ENCODE assay signal across 8 cellular contexts in the genomic region with DNA sequence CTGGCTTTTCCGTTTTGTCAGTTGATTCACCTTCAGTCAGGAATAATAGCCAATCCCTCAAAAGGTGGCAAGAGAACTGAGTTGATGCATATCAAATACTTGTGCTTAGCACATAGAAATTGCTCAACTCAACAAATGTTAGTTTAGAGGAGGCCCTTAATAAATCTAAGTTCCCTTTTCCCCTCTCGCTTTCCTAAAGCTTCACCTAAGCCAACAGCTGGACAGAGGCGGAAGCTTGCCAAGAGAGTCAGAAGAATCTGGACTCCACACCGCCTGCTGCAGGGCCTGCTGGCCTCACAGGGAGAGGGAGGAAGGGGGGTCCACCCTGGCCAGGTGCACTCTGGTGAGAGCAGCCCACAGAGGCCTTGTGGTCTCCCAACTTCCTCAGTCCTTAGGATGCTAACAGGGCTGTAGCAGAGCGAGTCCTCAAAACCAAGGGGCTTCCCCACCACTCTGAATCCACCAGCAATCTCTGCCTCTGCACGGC.
DNase-seq lines count a peak whose midpoint lies in the region; ATAC-seq and TF ChIP-seq lines count a peak whose summit lies in the region.

No MANE protein-coding gene starts in this region.

- no peaks in the 10 kb centered on the region for H3K9me3 ChIP-seq in thoracic aorta
- H3K9me3 ChIP-seq in gastrocnemius medialis: no peaks in the 10 kb centered on the region

- in situ Hi-C loops in gastrocnemius medialis (cut with MboI; ENCODE audit: low sequenced_read_pairs in 4 of 4): no loop called here

- DNase-seq in SKM-1 treated with dmso at 0.1 percent for 144 hours (lab: John Stamatoyannopoulos, UW; ENCODE audit: unreplicated experiment) (peak; percentile 67), fibroblast of villous mesenchyme (ENCODE audit: low read depth) (peak; percentile 86), thoracic aorta (ENCODE audit: low spot score) (no peak), AG08395 (ENCODE audit: low spot score) (no peak), gastrocnemius medialis (no peak)

- peaks cover 46 to 84% of the 10 kb centered on the region in 2 donors for H3K4me1 ChIP-seq in thoracic aorta (ENCODE audit: control insufficient read depth in 1 of 2, low read depth in 2 of 2)
- H3K4me1 ChIP-seq in gastrocnemius medialis: peaks cover 14 to 23% of the 10 kb centered on the region in 2 donors

- ATAC-seq in GM18870 (IDR thresholded peaks at IDR 0.05; ENCODE audit: unreplicated experiment) (peak; percentile 48), HG02973 (IDR thresholded peaks at IDR 0.05; ENCODE audit: unreplicated experiment) (peak; percentile 58), thoracic aorta (ENCODE audit: insufficient number of reproducible peaks, low FRiP score, low read depth) (no peak), GM19351 (IDR thresholded peaks at IDR 0.05; ENCODE audit: unreplicated experiment) (no peak), gastrocnemius medialis (no peak)

- no peak for TF ChIP-seq CTCF in fibroblast of villous mesenchyme (IDR thresholded peaks at IDR 0.05; ENCODE audit: insufficient read depth, low read depth, low read length)
- TF ChIP-seq CTCF in thoracic aorta (IDR thresholded peaks at IDR 0.05): no peak
- TF ChIP-seq CTCF in gastrocnemius medialis (IDR thresholded peaks at IDR 0.05 in 4 of 5, conservative IDR thresholded peaks at IDR 0.05 in 1 of 5): no peak

- no peaks in the 10 kb centered on the region for H3K36me3 ChIP-seq in thoracic aorta
- H3K36me3 ChIP-seq in gastrocnemius medialis: no peaks in the 10 kb centered on the region

- TF ChIP-seq POLR2A in gastrocnemius medialis (IDR thresholded peaks at IDR 0.05): no peak

- H3K27me3 ChIP-seq in thoracic aorta (replicated peaks; ENCODE audit: insufficient read depth) (no peaks in the 10 kb centered on the region), gastrocnemius medialis (no peaks in the 10 kb centered on the region)

- no peak overlapping the region for H3K4me3 ChIP-seq in fibroblast of villous mesenchyme (ENCODE audit: low read depth, low read length)
- H3K4me3 ChIP-seq in thoracic aorta: peak overlapping the region; percentile 34
- no peak overlapping the region for H3K4me3 ChIP-seq in gastrocnemius medialis

- H3K27ac ChIP-seq in thoracic aorta (peak overlapping the region; percentile 55 to 67), gastrocnemius medialis (no peak overlapping the region)

- intact Hi-C loops in gastrocnemius medialis (cut with DNase I; ENCODE audit: low total_unique reads): no loop called here

Comparison
In these comparisons a context has a peak if more than half of its experiments do, and no peak if none do; other contexts are left out.
1. ATAC-seq: peak in GM18870 (single experiment) and HG02973 (single experiment); none in thoracic aorta (single experiment), GM19351 (single experiment) and gastrocnemius medialis (0 of 2).
2. DNase-seq: peak in SKM-1 treated with dmso at 0.1 percent for 144 hours (single experiment) and fibroblast of villous mesenchyme (single experiment); none in thoracic aorta (single experiment), AG08395 (single experiment) and gastrocnemius medialis (0 of 2).
3. H3K27ac ChIP-seq: peak in thoracic aorta (2 of 2); none in gastrocnemius medialis (0 of 4).